Comparison of ENCODE assay signal across 10 cellular contexts in genomic region chrX:9337056-9337455, GRCh38.
DNase-seq lines count a peak whose midpoint lies in the region; ATAC-seq and TF ChIP-seq lines count a peak whose summit lies in the region.
"Had no signal": no experiment of that assay in that cellular context is flagged by ENCODE, and none has a peak within 500 bp of the region (broad histone marks: within the 10 kb centered on the region; RNA-seq: fewer than 3 reads in every experiment).

No MANE protein-coding gene starts in this region.

- H3K27ac ChIP-seq in neutrophil: peak overlapping the region; percentile 81

- H3K27me3 ChIP-seq in neutrophil: no peaks in the 10 kb centered on the region

- H3K4me3 ChIP-seq in fibroblast of mammary gland (ENCODE audit: control insufficient read depth, low read depth, low read length) (no peak overlapping the region), neutrophil (ENCODE audit: low read depth in 1 of 2, low read length in 1 of 2) (no peak overlapping the region)

- DNase-seq in DMS 273 treated with DMSO at 0.1 percent for 48 hours (lab: John Stamatoyannopoulos, UW) (peak; percentile 24), NCI-H446 (lab: John Stamatoyannopoulos, UW) (peak; percentile 27 to 71), fibroblast of mammary gland (ENCODE audit: low read depth) (peak; percentile 82)
- no peak for DNase-seq in NK-92 treated with Interleukin-12 subunit alpha and Interleukin-12 subunit beta, amount 100 ng/mL, for 24 hours (lab: John Stamatoyannopoulos, UW)
- DNase-seq: activated naive CD8-positive, alpha-beta T cell treated with anti-CD3 and anti-CD28 coated beads, Interleukin-2, amount 10 ng/mL, durations not matched to agents 7 days and 5 days; H9; NCI-H2029 treated with DMSO at 0.1 percent for 48 hours had no signal

- no peaks in the 10 kb centered on the region for H3K9me3 ChIP-seq in neutrophil

- peaks cover 36 to 53% of the 10 kb centered on the region in 2 experiments for H3K4me1 ChIP-seq in neutrophil (ENCODE audit: control insufficient read depth in 1 of 2, insufficient read depth in 1 of 2, low read depth in 1 of 2, low read length in 1 of 2)

- ATAC-seq in GM19023 (IDR thresholded peaks at IDR 0.05; ENCODE audit: unreplicated experiment): no peak
- ATAC-seq in HG02973 (IDR thresholded peaks at IDR 0.05; ENCODE audit: unreplicated experiment): no peak

- H3K36me3 ChIP-seq in neutrophil: no peaks in the 10 kb centered on the region

- TF ChIP-seq CTCF in fibroblast of mammary gland (conservative IDR thresholded peaks at IDR 0.05; ENCODE audit: control insufficient read depth, insufficient read depth, low read depth, low read length) (no peak), neutrophil (IDR thresholded peaks at IDR 0.05) (no peak)
